Comparison of ENCODE assay signal across 27 cellular contexts in the genomic region with DNA sequence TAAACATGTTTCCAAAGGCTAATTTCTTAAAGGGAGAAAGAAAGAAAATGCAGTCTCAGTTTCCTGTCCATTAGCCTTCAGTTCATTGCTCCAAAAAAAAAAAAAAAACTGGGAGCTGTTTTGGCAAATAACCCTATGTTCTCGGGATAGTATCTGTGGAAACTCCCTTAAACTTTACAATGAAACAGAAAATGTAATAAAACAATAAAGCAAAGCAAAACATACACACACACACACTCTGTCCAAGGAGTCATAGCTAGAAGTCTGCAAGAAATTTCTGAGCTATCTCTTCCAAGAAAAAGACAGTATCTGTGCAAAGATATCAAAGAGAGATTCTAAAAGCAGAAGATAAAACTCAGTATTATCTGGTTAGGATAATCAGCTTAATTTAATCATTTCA.
"Had no signal": no experiment of that assay in that cellular context is flagged by ENCODE, and none has a peak within 500 bp of the region (broad histone marks: within the 10 kb centered on the region; RNA-seq: fewer than 3 reads in every experiment).

No MANE protein-coding gene starts in this region.

- H3K9ac ChIP-seq: neural progenitor cell had no signal

- H3K9me3 ChIP-seq: neutrophil, right lobe of liver, vagina had no signal

- H3K36me3 Mint-ChIP-seq: memory B cell; naive B cell; stimulated activated memory B cell treated with anti-CD40 and anti-IgM and Interleukin-4, amounts not matched to agents 10 μg/mL and 1 μg/mL and 100 μg/mL, for 72 hours; type B pancreatic cell had no signal

- FAIRE-seq: keratinocyte had no signal

- ATAC-seq: left cardiac atrium; left lung; natural killer cell; right lobe of liver; stimulated activated memory B cell treated with anti-CD40 and anti-IgM and Interleukin-4, amounts not matched to agents 10 μg/mL and 1 μg/mL and 100 μg/mL, for 72 hours; stimulated activated naive CD8-positive, alpha-beta T cell treated with anti-CD3 and anti-CD28 coated beads, Interleukin-15, amount 100 ng/mL, for 72 hours had no signal

- H3K4me2 ChIP-seq: smooth muscle cell had no signal

- H3K36me3 ChIP-seq: left lung, neural progenitor cell, neutrophil, right atrium auricular region, right lobe of liver, tibial nerve, vagina had no signal

- H3K27ac Mint-ChIP-seq: memory B cell; naive B cell; natural killer cell; nephron progenitor cell; neural progenitor cell; progenitor cell of endocrine pancreas; stimulated activated memory B cell treated with anti-CD40 and anti-IgM and Interleukin-4, amounts not matched to agents 10 μg/mL and 1 μg/mL and 100 μg/mL, for 72 hours; stimulated activated naive CD8-positive, alpha-beta T cell treated with anti-CD3 and anti-CD28 coated beads, Interleukin-15, amount 100 ng/mL, for 72 hours; type B pancreatic cell had no signal

- H3K27me3 ChIP-seq: left lung, neural progenitor cell, neutrophil, right atrium auricular region, right lobe of liver, tibial nerve, vagina had no signal

- DNase-seq: hippocampal formation; kidney glomerular epithelial cell; left cardiac atrium; left lung; naive B cell; natural killer cell; nephron progenitor cell; occipital lobe; right lobe of liver; stimulated activated CD4-positive, alpha-beta T cell treated with anti-CD3 and anti-CD28 coated beads, Interleukin-1b, Interleukin-23, amount 100 ng/mL, for 48 hours; stimulated activated CD4-positive, alpha-beta T cell treated with anti-CD3 and anti-CD28 coated beads, Interleukin-2, amount 100 ng/mL, for 48 hours; stimulated activated CD4-positive, alpha-beta T cell treated with anti-CD3 and anti-CD28 coated beads, Interleukin-4, amount 100 ng/mL, for 4 hours; stimulated activated CD8-positive, alpha-beta memory T cell treated with anti-CD3 and anti-CD28 coated beads, Interleukin-4, amount 100 ng/mL, for 48 hours; stimulated activated naive CD4-positive, alpha-beta T cell treated with Interleukin-2 at 50 U/mL for 16 hours; stimulated activated naive CD8-positive, alpha-beta T cell treated with anti-CD3 and anti-CD28 coated beads, Interleukin-15, amount 100 ng/mL, for 72 hours; substantia nigra had no signal

- H3K4me1 ChIP-seq: left lung, right lobe of liver, tibial nerve, vagina had no signal

- H3K27ac ChIP-seq: neural progenitor cell, neutrophil, right atrium auricular region, right lobe of liver, tibial nerve, vagina had no signal

- H3K9me3 Mint-ChIP-seq: memory B cell; natural killer cell; stimulated activated memory B cell treated with anti-CD40 and anti-IgM and Interleukin-4, amounts not matched to agents 10 μg/mL and 1 μg/mL and 100 μg/mL, for 72 hours had no signal

- H3K4me1 Mint-ChIP-seq: memory B cell; naive B cell; natural killer cell; nephron progenitor cell; stimulated activated memory B cell treated with anti-CD40 and anti-IgM and Interleukin-4, amounts not matched to agents 10 μg/mL and 1 μg/mL and 100 μg/mL, for 72 hours; stimulated activated naive CD8-positive, alpha-beta T cell treated with anti-CD3 and anti-CD28 coated beads, Interleukin-15, amount 100 ng/mL, for 72 hours had no signal

- H3K4me3 ChIP-seq: left lung, neural progenitor cell, right atrium auricular region, right lobe of liver, smooth muscle cell, tibial nerve had no signal

- H3K4me3 Mint-ChIP-seq: memory B cell; naive B cell; natural killer cell; nephron progenitor cell; neural progenitor cell; stimulated activated memory B cell treated with anti-CD40 and anti-IgM and Interleukin-4, amounts not matched to agents 10 μg/mL and 1 μg/mL and 100 μg/mL, for 72 hours; stimulated activated naive CD8-positive, alpha-beta T cell treated with anti-CD3 and anti-CD28 coated beads, Interleukin-15, amount 100 ng/mL, for 72 hours; type B pancreatic cell had no signal
